Comparison of ENCODE assay signal across 2 cellular contexts in the genomic region with DNA sequence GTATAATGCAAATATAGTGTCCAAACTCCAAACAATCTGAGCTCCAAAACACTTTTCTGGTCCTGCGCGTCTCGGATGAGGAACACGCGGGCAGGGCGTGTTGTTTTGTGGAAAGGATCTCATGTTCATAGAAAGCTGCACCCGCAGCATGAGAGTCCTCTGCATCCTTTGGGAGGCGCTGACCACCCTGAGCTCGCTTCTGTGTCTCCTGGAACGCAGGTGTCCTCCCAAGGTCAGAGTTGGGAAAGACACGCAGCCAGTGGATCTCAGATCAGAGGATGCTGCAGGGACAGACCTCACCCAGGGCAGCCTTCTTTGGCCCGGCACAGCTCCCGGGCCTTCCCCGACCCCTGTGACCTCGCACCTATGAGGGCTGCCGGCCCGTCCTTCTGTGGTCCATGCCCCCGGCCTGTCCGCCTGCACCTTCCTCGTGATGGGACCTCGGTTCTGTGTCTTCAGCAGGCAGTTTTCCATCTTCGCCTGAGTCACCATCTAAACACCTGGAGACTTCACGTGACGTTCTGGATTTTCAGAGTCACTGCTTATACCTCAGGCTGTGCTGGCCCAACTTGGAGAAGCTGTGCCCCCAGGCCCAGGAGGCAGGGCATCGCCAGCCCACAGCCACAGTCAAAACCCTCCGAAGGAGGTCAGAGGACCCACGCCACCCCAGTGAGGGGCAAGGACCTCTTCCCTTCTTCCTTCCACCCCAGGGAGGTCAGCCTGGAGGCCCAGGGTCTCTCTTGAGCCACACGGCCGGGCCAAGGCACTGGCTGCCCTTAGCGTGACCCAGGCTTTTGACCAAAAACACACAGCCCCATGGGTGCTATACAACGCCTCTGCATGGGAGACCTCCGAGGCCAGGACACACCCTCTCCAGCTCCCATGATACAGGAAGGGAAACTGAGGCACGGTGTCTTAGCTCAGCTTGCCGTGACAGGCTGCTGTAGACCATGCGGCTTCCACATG.
TF ChIP-seq lines count a peak whose summit lies in the region.

No MANE protein-coding gene starts in this region.

TF ChIP-seq in GM23338, 12 proteins besides CTCF, POLR2A, EP300 and RAD21 (continues in another document):
- no peak for TF ChIP-seq NANOG (IDR thresholded peaks at IDR 0.05; ENCODE audit: borderline replicate concordance)
- TF ChIP-seq, protein P1, sequence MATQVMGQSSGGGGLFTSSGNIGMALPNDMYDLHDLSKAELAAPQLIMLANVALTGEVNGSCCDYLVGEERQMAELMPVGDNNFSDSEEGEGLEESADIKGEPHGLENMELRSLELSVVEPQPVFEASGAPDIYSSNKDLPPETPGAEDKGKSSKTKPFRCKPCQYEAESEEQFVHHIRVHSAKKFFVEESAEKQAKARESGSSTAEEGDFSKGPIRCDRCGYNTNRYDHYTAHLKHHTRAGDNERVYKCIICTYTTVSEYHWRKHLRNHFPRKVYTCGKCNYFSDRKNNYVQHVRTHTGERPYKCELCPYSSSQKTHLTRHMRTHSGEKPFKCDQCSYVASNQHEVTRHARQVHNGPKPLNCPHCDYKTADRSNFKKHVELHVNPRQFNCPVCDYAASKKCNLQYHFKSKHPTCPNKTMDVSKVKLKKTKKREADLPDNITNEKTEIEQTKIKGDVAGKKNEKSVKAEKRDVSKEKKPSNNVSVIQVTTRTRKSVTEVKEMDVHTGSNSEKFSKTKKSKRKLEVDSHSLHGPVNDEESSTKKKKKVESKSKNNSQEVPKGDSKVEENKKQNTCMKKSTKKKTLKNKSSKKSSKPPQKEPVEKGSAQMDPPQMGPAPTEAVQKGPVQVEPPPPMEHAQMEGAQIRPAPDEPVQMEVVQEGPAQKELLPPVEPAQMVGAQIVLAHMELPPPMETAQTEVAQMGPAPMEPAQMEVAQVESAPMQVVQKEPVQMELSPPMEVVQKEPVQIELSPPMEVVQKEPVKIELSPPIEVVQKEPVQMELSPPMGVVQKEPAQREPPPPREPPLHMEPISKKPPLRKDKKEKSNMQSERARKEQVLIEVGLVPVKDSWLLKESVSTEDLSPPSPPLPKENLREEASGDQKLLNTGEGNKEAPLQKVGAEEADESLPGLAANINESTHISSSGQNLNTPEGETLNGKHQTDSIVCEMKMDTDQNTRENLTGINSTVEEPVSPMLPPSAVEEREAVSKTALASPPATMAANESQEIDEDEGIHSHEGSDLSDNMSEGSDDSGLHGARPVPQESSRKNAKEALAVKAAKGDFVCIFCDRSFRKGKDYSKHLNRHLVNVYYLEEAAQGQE (IDR thresholded peaks at IDR 0.05; ENCODE audit: unreplicated experiment), result no peak
- TF ChIP-seq EZH2 (IDR thresholded peaks at IDR 0.05; ENCODE audit: low read depth, unreplicated experiment), result no peak
- TF ChIP-seq, protein P2, sequence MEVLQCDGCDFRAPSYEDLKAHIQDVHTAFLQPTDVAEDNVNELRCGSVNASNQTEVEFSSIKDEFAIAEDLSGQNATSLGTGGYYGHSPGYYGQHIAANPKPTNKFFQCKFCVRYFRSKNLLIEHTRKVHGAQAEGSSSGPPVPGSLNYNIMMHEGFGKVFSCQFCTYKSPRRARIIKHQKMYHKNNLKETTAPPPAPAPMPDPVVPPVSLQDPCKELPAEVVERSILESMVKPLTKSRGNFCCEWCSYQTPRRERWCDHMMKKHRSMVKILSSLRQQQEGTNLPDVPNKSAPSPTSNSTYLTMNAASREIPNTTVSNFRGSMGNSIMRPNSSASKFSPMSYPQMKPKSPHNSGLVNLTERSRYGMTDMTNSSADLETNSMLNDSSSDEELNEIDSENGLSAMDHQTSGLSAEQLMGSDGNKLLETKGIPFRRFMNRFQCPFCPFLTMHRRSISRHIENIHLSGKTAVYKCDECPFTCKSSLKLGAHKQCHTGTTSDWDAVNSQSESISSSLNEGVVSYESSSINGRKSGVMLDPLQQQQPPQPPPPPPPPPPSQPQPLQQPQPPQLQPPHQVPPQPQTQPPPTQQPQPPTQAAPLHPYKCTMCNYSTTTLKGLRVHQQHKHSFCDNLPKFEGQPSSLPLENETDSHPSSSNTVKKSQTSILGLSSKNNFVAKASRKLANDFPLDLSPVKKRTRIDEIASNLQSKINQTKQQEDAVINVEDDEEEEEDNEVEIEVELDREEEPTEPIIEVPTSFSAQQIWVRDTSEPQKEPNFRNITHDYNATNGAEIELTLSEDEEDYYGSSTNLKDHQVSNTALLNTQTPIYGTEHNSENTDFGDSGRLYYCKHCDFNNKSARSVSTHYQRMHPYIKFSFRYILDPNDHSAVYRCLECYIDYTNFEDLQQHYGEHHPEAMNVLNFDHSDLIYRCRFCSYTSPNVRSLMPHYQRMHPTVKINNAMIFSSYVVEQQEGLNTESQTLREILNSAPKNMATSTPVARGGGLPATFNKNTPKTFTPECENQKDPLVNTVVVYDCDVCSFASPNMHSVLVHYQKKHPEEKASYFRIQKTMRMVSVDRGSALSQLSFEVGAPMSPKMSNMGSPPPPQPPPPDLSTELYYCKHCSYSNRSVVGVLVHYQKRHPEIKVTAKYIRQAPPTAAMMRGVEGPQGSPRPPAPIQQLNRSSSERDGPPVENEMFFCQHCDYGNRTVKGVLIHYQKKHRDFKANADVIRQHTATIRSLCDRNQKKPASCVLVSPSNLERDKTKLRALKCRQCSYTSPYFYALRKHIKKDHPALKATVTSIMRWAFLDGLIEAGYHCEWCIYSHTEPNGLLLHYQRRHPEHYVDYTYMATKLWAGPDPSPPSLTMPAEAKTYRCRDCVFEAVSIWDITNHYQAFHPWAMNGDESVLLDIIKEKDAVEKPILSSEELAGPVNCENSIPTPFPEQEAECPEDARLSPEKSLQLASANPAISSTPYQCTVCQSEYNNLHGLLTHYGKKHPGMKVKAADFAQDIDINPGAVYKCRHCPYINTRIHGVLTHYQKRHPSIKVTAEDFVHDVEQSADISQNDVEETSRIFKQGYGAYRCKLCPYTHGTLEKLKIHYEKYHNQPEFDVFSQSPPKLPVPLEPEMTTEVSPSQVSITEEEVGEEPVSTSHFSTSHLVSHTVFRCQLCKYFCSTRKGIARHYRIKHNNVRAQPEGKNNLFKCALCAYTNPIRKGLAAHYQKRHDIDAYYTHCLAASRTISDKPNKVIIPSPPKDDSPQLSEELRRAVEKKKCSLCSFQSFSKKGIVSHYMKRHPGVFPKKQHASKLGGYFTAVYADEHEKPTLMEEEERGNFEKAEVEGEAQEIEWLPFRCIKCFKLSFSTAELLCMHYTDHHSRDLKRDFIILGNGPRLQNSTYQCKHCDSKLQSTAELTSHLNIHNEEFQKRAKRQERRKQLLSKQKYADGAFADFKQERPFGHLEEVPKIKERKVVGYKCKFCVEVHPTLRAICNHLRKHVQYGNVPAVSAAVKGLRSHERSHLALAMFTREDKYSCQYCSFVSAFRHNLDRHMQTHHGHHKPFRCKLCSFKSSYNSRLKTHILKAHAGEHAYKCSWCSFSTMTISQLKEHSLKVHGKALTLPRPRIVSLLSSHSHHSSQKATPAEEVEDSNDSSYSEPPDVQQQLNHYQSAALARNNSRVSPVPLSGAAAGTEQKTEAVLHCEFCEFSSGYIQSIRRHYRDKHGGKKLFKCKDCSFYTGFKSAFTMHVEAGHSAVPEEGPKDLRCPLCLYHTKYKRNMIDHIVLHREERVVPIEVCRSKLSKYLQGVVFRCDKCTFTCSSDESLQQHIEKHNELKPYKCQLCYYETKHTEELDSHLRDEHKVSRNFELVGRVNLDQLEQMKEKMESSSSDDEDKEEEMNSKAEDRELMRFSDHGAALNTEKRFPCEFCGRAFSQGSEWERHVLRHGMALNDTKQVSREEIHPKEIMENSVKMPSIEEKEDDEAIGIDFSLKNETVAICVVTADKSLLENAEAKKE (CRISPR knock-in tag; IDR thresholded peaks at IDR 0.05), result no peak
- TF ChIP-seq ZNF114 (CRISPR knock-in tag; IDR thresholded peaks at IDR 0.05), result no peak
- TF ChIP-seq, protein P3, sequence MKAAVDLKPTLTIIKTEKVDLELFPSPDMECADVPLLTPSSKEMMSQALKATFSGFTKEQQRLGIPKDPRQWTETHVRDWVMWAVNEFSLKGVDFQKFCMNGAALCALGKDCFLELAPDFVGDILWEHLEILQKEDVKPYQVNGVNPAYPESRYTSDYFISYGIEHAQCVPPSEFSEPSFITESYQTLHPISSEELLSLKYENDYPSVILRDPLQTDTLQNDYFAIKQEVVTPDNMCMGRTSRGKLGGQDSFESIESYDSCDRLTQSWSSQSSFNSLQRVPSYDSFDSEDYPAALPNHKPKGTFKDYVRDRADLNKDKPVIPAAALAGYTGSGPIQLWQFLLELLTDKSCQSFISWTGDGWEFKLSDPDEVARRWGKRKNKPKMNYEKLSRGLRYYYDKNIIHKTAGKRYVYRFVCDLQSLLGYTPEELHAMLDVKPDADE (IDR thresholded peaks at IDR 0.05), result no peak

TF ChIP-seq in IMR-90, 13 proteins besides CTCF, POLR2A, EP300 and RAD21:
- TF ChIP-seq, protein P4, sequence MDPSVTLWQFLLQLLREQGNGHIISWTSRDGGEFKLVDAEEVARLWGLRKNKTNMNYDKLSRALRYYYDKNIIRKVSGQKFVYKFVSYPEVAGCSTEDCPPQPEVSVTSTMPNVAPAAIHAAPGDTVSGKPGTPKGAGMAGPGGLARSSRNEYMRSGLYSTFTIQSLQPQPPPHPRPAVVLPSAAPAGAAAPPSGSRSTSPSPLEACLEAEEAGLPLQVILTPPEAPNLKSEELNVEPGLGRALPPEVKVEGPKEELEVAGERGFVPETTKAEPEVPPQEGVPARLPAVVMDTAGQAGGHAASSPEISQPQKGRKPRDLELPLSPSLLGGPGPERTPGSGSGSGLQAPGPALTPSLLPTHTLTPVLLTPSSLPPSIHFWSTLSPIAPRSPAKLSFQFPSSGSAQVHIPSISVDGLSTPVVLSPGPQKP (IDR thresholded peaks at IDR 0.05; ENCODE audit: borderline replicate concordance, low read depth, low read length), result no peak
- TF ChIP-seq, protein P5, sequence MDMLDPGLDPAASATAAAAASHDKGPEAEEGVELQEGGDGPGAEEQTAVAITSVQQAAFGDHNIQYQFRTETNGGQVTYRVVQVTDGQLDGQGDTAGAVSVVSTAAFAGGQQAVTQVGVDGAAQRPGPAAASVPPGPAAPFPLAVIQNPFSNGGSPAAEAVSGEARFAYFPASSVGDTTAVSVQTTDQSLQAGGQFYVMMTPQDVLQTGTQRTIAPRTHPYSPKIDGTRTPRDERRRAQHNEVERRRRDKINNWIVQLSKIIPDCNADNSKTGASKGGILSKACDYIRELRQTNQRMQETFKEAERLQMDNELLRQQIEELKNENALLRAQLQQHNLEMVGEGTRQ (IDR thresholded peaks at IDR 0.05; ENCODE audit: low read depth, low read length), result no peak
- TF ChIP-seq RFX5 (IDR thresholded peaks at IDR 0.05; ENCODE audit: low read depth, low read length) (no peak), RCOR1 (IDR thresholded peaks at IDR 0.05; ENCODE audit: insufficient replicate concordance, low read length) (no peak), BHLHE40 (IDR thresholded peaks at IDR 0.05; ENCODE audit: low read depth, low read length) (no peak), MAZ (IDR thresholded peaks at IDR 0.05; ENCODE audit: borderline replicate concordance, low read depth, low read length) (no peak), MXI1 (IDR thresholded peaks at IDR 0.05; ENCODE audit: borderline replicate concordance, low read depth, low read length) (no peak), MAFK (IDR thresholded peaks at IDR 0.05; ENCODE audit: low read depth, low read length) (no peak), CHD1 (IDR thresholded peaks at IDR 0.05; ENCODE audit: low read depth, low read length) (no peak), SMC3 (IDR thresholded peaks at IDR 0.05; ENCODE audit: low read depth, low read length) (no peak), CEBPB (IDR thresholded peaks at IDR 0.05; ENCODE audit: low read depth, low read length) (no peak), FOS (IDR thresholded peaks at IDR 0.05; ENCODE audit: low read depth, low read length) (no peak), NFE2L2 (IDR thresholded peaks at IDR 0.05; ENCODE audit: low read depth, low read length) (no peak)
